ENCODE assay signal across 7 cellular contexts in the genomic region with DNA sequence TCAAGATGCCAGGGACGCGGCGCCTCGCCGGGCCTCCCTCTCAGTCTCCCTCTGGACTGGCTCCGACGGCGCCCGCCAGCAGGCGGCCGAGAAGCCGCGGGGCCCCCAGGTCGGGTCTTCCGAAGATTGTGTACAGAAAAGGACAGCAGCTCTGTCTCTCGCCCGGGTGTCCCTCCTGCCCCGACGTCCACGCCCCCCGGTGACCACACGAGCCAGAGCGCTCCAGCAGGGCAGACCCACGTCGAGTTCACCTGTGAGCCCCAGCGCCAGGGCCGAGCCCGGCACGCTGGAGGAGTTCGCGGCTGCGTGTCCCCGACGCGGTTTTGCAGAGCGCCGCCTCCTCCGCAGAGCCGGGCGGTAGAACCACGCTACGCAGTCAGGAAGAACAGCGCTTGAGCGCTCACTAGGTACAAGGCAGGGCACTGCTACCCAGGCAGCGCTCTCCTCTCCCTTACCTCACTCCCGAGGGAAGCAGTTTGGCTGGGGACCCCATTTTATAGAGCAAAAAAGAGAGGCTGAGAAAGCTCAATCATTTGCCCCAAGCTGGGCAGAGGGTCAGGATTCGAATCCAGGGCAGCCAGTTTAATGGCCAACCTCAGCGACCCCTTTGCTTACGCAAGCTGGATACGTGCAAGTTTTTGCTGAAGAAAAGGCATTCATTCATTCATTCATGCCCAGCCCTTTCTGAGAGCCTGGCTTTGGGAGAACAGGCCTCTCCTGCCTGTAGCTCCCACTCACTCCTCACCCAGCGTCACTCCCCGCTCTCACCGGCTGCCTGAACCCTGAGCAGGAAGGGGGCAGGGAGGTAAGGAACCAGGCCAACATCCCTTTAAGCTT. TPM values are rescaled to one million over a fixed set of nuclear protein-coding genes. Genes with fewer than 3 reads are reported as not detected.
DNase-seq lines count a peak whose midpoint lies in the region; ATAC-seq and TF ChIP-seq lines count a peak whose summit lies in the region.

No MANE protein-coding gene starts in this region.

- H3K27me3 ChIP-seq in esophagus muscularis mucosa = no peaks in the 10 kb centered on the region
- H3K27me3 ChIP-seq in neuron (ENCODE audit: insufficient read depth, low read length) = peaks cover 23% of the 10 kb centered on the region
- H3K27me3 ChIP-seq in upper lobe of left lung = no peaks in the 10 kb centered on the region

- H2AFZ ChIP-seq in neuron (ENCODE audit: low read depth, low read length) = no peak overlapping the region

- TF ChIP-seq EP300 in esophagus muscularis mucosa (IDR thresholded peaks at IDR 0.05) (no peak), upper lobe of left lung (IDR thresholded peaks at IDR 0.05) (no peak)

- ATAC-seq in upper lobe of left lung (ENCODE audit: low FRiP score in 2 of 2) = peak; percentile 3 to 6

- H3K9me3 ChIP-seq in esophagus muscularis mucosa (no peaks in the 10 kb centered on the region), neuron (ENCODE audit: low read length) (no peaks in the 10 kb centered on the region), upper lobe of left lung (no peaks in the 10 kb centered on the region)

- H3K27ac ChIP-seq in esophagus muscularis mucosa (replicated peaks in 1 of 4) (peak overlapping the region; percentile 76 to 97 (median 94)), upper lobe of left lung (peak overlapping the region; percentile 28 to 98 (median 30))

- H3K4me3 ChIP-seq in esophagus muscularis mucosa (peak overlapping the region; percentile 43 to 97 (median 70)), neuron (ENCODE audit: low read length) (peak overlapping the region; percentile 21), upper lobe of left lung (peak overlapping the region in 3 of 4 donors; percentile 28 to 85 (median 80))

- DNase-seq in GM20000 (ENCODE audit: low spot score) (peak; percentile 57), NOMO-1 treated with dmso at 0.1 percent for 144 hours (lab: John Stamatoyannopoulos, UW; ENCODE audit: unreplicated experiment) (peak; percentile 46), esophagus muscularis mucosa (ENCODE audit: extremely low spot score) (no peak), upper lobe of left lung (peak; percentile 64 to 92), middle frontal gyrus (ENCODE audit: extremely low spot score, low spot score) (no peak)
- peak; percentile 78 for DNase-seq in activated CD8-positive, alpha-beta memory T cell treated with anti-CD3 and anti-CD28 coated beads, Interleukin-2, amount 50 U/mL, for 48 hours

- H3K4me1 ChIP-seq in esophagus muscularis mucosa = peaks cover 42 to 45% (median 42%) of the 10 kb centered on the region in 4 donors
- peaks cover 30% of the 10 kb centered on the region for H3K4me1 ChIP-seq in neuron (ENCODE audit: insufficient read depth, low read length)
- peaks cover 29 to 43% (median 33%) of the 10 kb centered on the region in 4 donors for H3K4me1 ChIP-seq in upper lobe of left lung

- no peaks in the 10 kb centered on the region for H3K36me3 ChIP-seq in esophagus muscularis mucosa
- no peaks in the 10 kb centered on the region for H3K36me3 ChIP-seq in neuron (ENCODE audit: insufficient read depth, low read length)
- H3K36me3 ChIP-seq in upper lobe of left lung = no peaks in the 10 kb centered on the region

- 3% methylated on average over 30 of the region's 53 CpGs for WGBS in esophagus muscularis mucosa
- 1 to 7% methylated on average over 19 to 35 of the region's 53 CpGs for WGBS in upper lobe of left lung, 2 donors

- TF ChIP-seq POLR2A in esophagus muscularis mucosa (IDR thresholded peaks at IDR 0.05; ENCODE audit: low read depth) = no peak
- peak in 1 of 4 donors; percentile 22 for TF ChIP-seq POLR2A in upper lobe of left lung (IDR thresholded peaks at IDR 0.05)

- TF ChIP-seq CTCF in GM20000 (IDR thresholded peaks at IDR 0.05; ENCODE audit: extremely low read depth, missing control alignments) (peak; percentile 1), esophagus muscularis mucosa (IDR thresholded peaks at IDR 0.05) (peak; percentile 21 to 50 (median 26)), upper lobe of left lung (IDR thresholded peaks at IDR 0.05) (peak; percentile 5 to 64 (median 38))

- intact Hi-C loops in esophagus muscularis mucosa (cut with DNase I) = loop anchor here (5.0 kb wide), 3 partner anchors 97 to 638 kb away; no protein-coding TSS in a partner anchor

RNA-seq across cellular contexts. Expression of gene TLE3, which starts 3.0 kb away (rescaled TPM):
- total RNA-seq in esophagus muscularis mucosa (10 to 100 TPM; 35.7 to 81.3 (median 59.2) TPM), upper lobe of left lung (100 to 1,000 TPM in 1 of 6 donors, 10 to 100 TPM in 5; 52.2 to 140 (median 80.6) TPM)

Comparison
In these comparisons a context has a peak if more than half of its experiments do, and no peak if none do; other contexts are left out.
1. DNase-seq: peak in GM20000 (single experiment), NOMO-1 treated with dmso at 0.1 percent for 144 hours (single experiment), activated CD8-positive, alpha-beta memory T cell treated with anti-CD3 and anti-CD28 coated beads, Interleukin-2, amount 50 U/mL, for 48 hours (single experiment) and upper lobe of left lung (2 of 2); none in esophagus muscularis mucosa (single experiment) and middle frontal gyrus (single experiment).
2. H3K4me3 ChIP-seq: peak in every context shown above with its lines; median percentile 80 in upper lobe of left lung; 70 in esophagus muscularis mucosa; 21 in neuron.
3. Peak in every context shown above with its lines, with median percentiles within 50 percentile points of each other: CTCF ChIP-seq.